Comparison of ENCODE assay signal across 1 cellular context in genomic region chr3:24351779-24352469, GRCh38.
TF ChIP-seq lines count a peak whose summit lies in the region.

No MANE protein-coding gene starts in this region.

TF ChIP-seq in K562, 482 proteins besides CTCF, POLR2A, EP300 and RAD21 (continued from another document and continues in another):
- TF ChIP-seq XRCC4 (IDR thresholded peaks at IDR 0.05; ENCODE audit: extremely low read depth, insufficient read depth, insufficient read length): no peak
- no peak for TF ChIP-seq ZNF511 (CRISPR knock-in tag; IDR thresholded peaks at IDR 0.05)
- peak; percentile 41; the same call in 1 of the 2 replicates for TF ChIP-seq MTA1 (IDR thresholded peaks at IDR 0.05; ENCODE audit: borderline replicate concordance)
- TF ChIP-seq KAT2B (IDR thresholded peaks at IDR 0.05; ENCODE audit: low read depth, low read length): no peak
- TF ChIP-seq ZNF395 (CRISPR knock-in tag; IDR thresholded peaks at IDR 0.05): no peak
- TF ChIP-seq LCOR (CRISPR knock-in tag; IDR thresholded peaks at IDR 0.05): peak; percentile 96
- no peak for TF ChIP-seq TAF7 (tag; IDR thresholded peaks at IDR 0.05)
- no peak for TF ChIP-seq ZBTB26 (CRISPR knock-in tag; IDR thresholded peaks at IDR 0.05)
- TF ChIP-seq ZNF282 (CRISPR knock-in tag; IDR thresholded peaks at IDR 0.05): no peak
- TF ChIP-seq GATA2 (CRISPR knock-in tag; IDR thresholded peaks at IDR 0.05): peak; percentile 91
- no peak for TF ChIP-seq HBP1 (CRISPR knock-in tag; IDR thresholded peaks at IDR 0.05)
- peak; percentile 73; the same call in 1 of the 2 replicates for TF ChIP-seq MTA3 (IDR thresholded peaks at IDR 0.05; ENCODE audit: borderline replicate concordance)
- no peak for TF ChIP-seq ZBTB49 (CRISPR knock-in tag; IDR thresholded peaks at IDR 0.05; ENCODE audit: borderline replicate concordance)
- no peak for TF ChIP-seq ZNF57 (CRISPR knock-in tag; IDR thresholded peaks at IDR 0.05)
- TF ChIP-seq RBM14 (IDR thresholded peaks at IDR 0.05; ENCODE audit: borderline replicate concordance, insufficient read depth, low read depth, low read length): no peak
- TF ChIP-seq TFAM (CRISPR knock-in tag; conservative IDR thresholded peaks at IDR 0.05): no peak
- no peak for TF ChIP-seq ZNF41 (CRISPR knock-in tag; conservative IDR thresholded peaks at IDR 0.05)
- TF ChIP-seq SAFB (IDR thresholded peaks at IDR 0.05; ENCODE audit: borderline replicate concordance, low read depth, low read length): no peak
- TF ChIP-seq RERE (CRISPR knock-in tag; IDR thresholded peaks at IDR 0.05; ENCODE audit: borderline replicate concordance): no peak
- TF ChIP-seq NFATC3 (IDR thresholded peaks at IDR 0.05): no peak; the same call in 1 of the 2 replicates
- TF ChIP-seq BDP1 (IDR thresholded peaks at IDR 0.05; ENCODE audit: insufficient read depth, insufficient read length): no peak
- peak; percentile 68 to 82 for TF ChIP-seq NCOA2 (IDR thresholded peaks at IDR 0.05; ENCODE audit: partially characterized antibody in 2 of 2)
- TF ChIP-seq TARDBP (IDR thresholded peaks at IDR 0.05): no peak
- TF ChIP-seq HIVEP1 (CRISPR knock-in tag; IDR thresholded peaks at IDR 0.05): no peak
- TF ChIP-seq FOXJ2 (tag; IDR thresholded peaks at IDR 0.05): peak; percentile 77; the same call in 1 of the 2 replicates
- TF ChIP-seq ZNF143 (CRISPR knock-in tag; IDR thresholded peaks at IDR 0.05): no peak
- TF ChIP-seq ETS1 (conservative IDR thresholded peaks at IDR 0.05; ENCODE audit: control insufficient read depth, low read depth, low read length): no peak
- no peak for TF ChIP-seq TFE3 (CRISPR knock-in tag; IDR thresholded peaks at IDR 0.05)
- TF ChIP-seq ZNF830 (CRISPR knock-in tag; IDR thresholded peaks at IDR 0.05): no peak
- TF ChIP-seq ZSCAN32 (CRISPR knock-in tag; IDR thresholded peaks at IDR 0.05): no peak
- TF ChIP-seq RBM34 (IDR thresholded peaks at IDR 0.05; ENCODE audit: borderline replicate concordance, insufficient read depth, low read length): no peak
- TF ChIP-seq BRF2 (IDR thresholded peaks at IDR 0.05; ENCODE audit: borderline replicate concordance, insufficient read depth, insufficient read length): no peak
- TF ChIP-seq ZNF780A (CRISPR knock-in tag; IDR thresholded peaks at IDR 0.05): no peak
- peak; percentile 100 for TF ChIP-seq SOX6 (IDR thresholded peaks at IDR 0.05)
- TF ChIP-seq EWSR1 (IDR thresholded peaks at IDR 0.05; ENCODE audit: borderline replicate concordance, low read depth, partially characterized antibody): no peak
- no peak; the same call in 1 of the 2 replicates for TF ChIP-seq ATF3 (IDR thresholded peaks at IDR 0.05)
- no peak for TF ChIP-seq ATF3 (CRISPR knock-in tag; conservative IDR thresholded peaks at IDR 0.05)
- TF ChIP-seq ARHGAP35 (IDR thresholded peaks at IDR 0.05; ENCODE audit: partially characterized antibody): no peak
- no peak for TF ChIP-seq THRB (CRISPR knock-in tag; conservative IDR thresholded peaks at IDR 0.05)
- no peak for TF ChIP-seq E2F1 (CRISPR knock-in tag; IDR thresholded peaks at IDR 0.05)
- TF ChIP-seq MTA2 (IDR thresholded peaks at IDR 0.05; ENCODE audit: low read depth): peak; percentile 89
- no peak for TF ChIP-seq ZNF12 (CRISPR knock-in tag; IDR thresholded peaks at IDR 0.05)
- peak; percentile 31; the same call in 1 of the 2 replicates for TF ChIP-seq BCOR (IDR thresholded peaks at IDR 0.05)
- TF ChIP-seq TCF7L2 (IDR thresholded peaks at IDR 0.05; ENCODE audit: low read depth, low read length): no peak; the same call in 1 of the 2 replicates
